8 cellular contexts compared by ENCODE assay signal in genomic region chr12:14810953-14811483, GRCh38. TPM values are rescaled to one million over a fixed set of nuclear protein-coding genes. Genes with fewer than 3 reads are reported as not detected.
DNase-seq lines count a peak whose midpoint lies in the region; ATAC-seq and TF ChIP-seq lines count a peak whose summit lies in the region.

No MANE protein-coding gene starts in this region.

- H3K4me3 Mint-ChIP-seq in immature natural killer cell = no peak overlapping the region

- no peaks in the 10 kb centered on the region for H3K27me3 ChIP-seq in H7 (ENCODE audit: control insufficient read depth, insufficient read depth, low read length)

- DNase-seq in H7 (peak; percentile 53), UCSD-AML1 (lab: John Stamatoyannopoulos, UW; ENCODE audit: unreplicated experiment) (peak; percentile 9), kidney glomerular epithelial cell (lab: John Stamatoyannopoulos, UW) (peak; percentile 21), GM19240 (ENCODE audit: insufficient read length, low spot score) (no peak), immature natural killer cell (no peak), epidermal melanocyte (ENCODE audit: insufficient read length, low spot score) (no peak)

- no peaks in the 10 kb centered on the region for H3K36me3 Mint-ChIP-seq in immature natural killer cell

- no peak overlapping the region for H3K4me3 ChIP-seq in H7 (ENCODE audit: insufficient read depth, low read depth, low read length)

- H3K27ac Mint-ChIP-seq in immature natural killer cell = no peak overlapping the region

- no peaks in the 10 kb centered on the region for H3K27me3 Mint-ChIP-seq in immature natural killer cell (ENCODE audit: low read depth in 3 of 3)

- no peaks in the 10 kb centered on the region for H3K36me3 ChIP-seq in H7 (replicated peaks; ENCODE audit: control insufficient read depth, insufficient read depth, low read length)

- TF ChIP-seq CTCF in C4-2B (conservative IDR thresholded peaks at IDR 0.05) = peak; percentile 69

- no peak for ATAC-seq in HG02623 (IDR thresholded peaks at IDR 0.05; ENCODE audit: unreplicated experiment)

- no peaks in the 10 kb centered on the region for H3K9me3 Mint-ChIP-seq in immature natural killer cell

- no peak overlapping the region for H3K27ac ChIP-seq in C4-2B

- H3K4me1 Mint-ChIP-seq in immature natural killer cell = no peaks in the 10 kb centered on the region

RNA-seq across cellular contexts. Expression of gene SMCO3, which starts 3.0 kb away (rescaled TPM):
- total RNA-seq in H7 (2014; rRNA removed; shearing (Covaris generic)) = not detected in 2 replicates
- under 1 TPM in 1 of 3 donors, not detected in 2; 0.10 TPM for polyA plus RNA-seq in immature natural killer cell

RNA-seq across cellular contexts. Expression of gene C12orf60, which starts 7.5 kb away (rescaled TPM):
- total RNA-seq in H7 (2014; rRNA removed; shearing (Covaris generic)) = 1.7 and 3.0 TPM in 2 replicates
- 1 to 10 TPM in 1 of 3 donors, under 1 TPM in 1, not detected in 1; 0.57 to 1.1 TPM for polyA plus RNA-seq in immature natural killer cell

RNA-seq across cellular contexts. Expression of gene WBP11, which starts 7.7 kb away (rescaled TPM):
- total RNA-seq in H7 (2014; rRNA removed; shearing (Covaris generic)) = 31.7 and 33.8 TPM in 2 replicates
- 10 to 100 TPM; 27.1 to 73.5 (median 47.5) TPM for polyA plus RNA-seq in immature natural killer cell

RNA-seq across cellular contexts. Expression of gene ART4, which starts 32.3 kb away (rescaled TPM):
- not detected in 2 replicates for total RNA-seq in H7 (2014; rRNA removed; shearing (Covaris generic))
- polyA plus RNA-seq in immature natural killer cell = not detected

Comparison
In these comparisons a context has a peak if more than half of its experiments do, and no peak if none do; other contexts are left out.
1. DNase-seq: peak in H7 (single experiment), UCSD-AML1 (single experiment) and kidney glomerular epithelial cell (single experiment); none in GM19240 (single experiment), immature natural killer cell (0 of 3) and epidermal melanocyte (single experiment).